1 cellular context compared by ENCODE assay signal in the genomic region with DNA sequence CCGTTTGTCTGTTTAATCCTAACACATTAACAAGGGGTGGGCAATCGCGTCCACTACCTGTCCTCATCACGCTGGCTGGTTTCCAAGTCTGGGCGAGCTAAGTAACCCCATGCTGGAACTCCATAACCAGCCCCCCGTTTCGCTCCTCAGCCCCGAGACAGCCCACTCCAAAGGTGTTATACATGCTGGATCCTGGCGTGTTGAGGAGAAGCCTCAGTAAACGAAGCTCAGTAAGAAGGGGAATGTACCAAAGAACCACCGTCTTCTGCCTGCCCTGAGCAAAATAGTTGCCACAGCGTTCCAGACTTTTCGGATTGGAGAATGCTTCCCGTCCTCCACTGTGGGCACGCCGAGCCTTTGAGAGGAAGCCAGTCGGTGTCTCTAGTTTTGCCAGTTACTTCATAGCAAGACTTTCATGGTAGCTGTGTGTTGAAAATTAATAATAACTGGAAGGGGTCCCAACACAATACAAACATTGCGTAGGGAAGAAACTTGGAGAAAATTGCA.
TF ChIP-seq lines count a peak whose summit lies in the region.

No MANE protein-coding gene starts in this region.

TF ChIP-seq in HCT116, 20 proteins besides CTCF, POLR2A, EP300 and RAD21 (continued from another document):
- TF ChIP-seq ELF1 (IDR thresholded peaks at IDR 0.05; ENCODE audit: borderline replicate concordance, low read depth) (no peak), EGR1 (IDR thresholded peaks at IDR 0.05; ENCODE audit: low read depth) (no peak), SP1 (IDR thresholded peaks at IDR 0.05; ENCODE audit: low read depth) (no peak), ZFX (IDR thresholded peaks at IDR 0.05) (no peak), ZNF274 (IDR thresholded peaks at IDR 0.05; ENCODE audit: low read depth, low read length) (no peak), SRF (IDR thresholded peaks at IDR 0.05; ENCODE audit: low read depth) (no peak), TCF7L2 (IDR thresholded peaks at IDR 0.05; ENCODE audit: borderline replicate concordance, extremely low read depth, insufficient read depth, insufficient read length) (no peak), FOSL1 (IDR thresholded peaks at IDR 0.05; ENCODE audit: low read depth) (no peak), CEBPB (IDR thresholded peaks at IDR 0.05; ENCODE audit: low read depth) (no peak), YY1 (IDR thresholded peaks at IDR 0.05; ENCODE audit: extremely low read depth, insufficient replicate concordance, low read depth, low read length) (no peak), SIN3A (IDR thresholded peaks at IDR 0.05; ENCODE audit: low read depth) (no peak), POLR2AphosphoS5 (IDR thresholded peaks at IDR 0.05; ENCODE audit: low read depth, low read length) (no peak), EZH2 (IDR thresholded peaks at IDR 0.05) (no peak), EZH2phosphoT487 (IDR thresholded peaks at IDR 0.05; ENCODE audit: borderline replicate concordance) (no peak)
- TF ChIP-seq, protein P1, sequence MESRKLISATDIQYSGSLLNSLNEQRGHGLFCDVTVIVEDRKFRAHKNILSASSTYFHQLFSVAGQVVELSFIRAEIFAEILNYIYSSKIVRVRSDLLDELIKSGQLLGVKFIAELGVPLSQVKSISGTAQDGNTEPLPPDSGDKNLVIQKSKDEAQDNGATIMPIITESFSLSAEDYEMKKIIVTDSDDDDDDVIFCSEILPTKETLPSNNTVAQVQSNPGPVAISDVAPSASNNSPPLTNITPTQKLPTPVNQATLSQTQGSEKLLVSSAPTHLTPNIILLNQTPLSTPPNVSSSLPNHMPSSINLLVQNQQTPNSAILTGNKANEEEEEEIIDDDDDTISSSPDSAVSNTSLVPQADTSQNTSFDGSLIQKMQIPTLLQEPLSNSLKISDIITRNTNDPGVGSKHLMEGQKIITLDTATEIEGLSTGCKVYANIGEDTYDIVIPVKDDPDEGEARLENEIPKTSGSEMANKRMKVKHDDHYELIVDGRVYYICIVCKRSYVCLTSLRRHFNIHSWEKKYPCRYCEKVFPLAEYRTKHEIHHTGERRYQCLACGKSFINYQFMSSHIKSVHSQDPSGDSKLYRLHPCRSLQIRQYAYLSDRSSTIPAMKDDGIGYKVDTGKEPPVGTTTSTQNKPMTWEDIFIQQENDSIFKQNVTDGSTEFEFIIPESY (IDR thresholded peaks at IDR 0.05; ENCODE audit: extremely low read depth, insufficient replicate concordance, low read length): no peak
